ENCODE assay signal across 8 cellular contexts in genomic region chr21:43728467-43729390, GRCh38. TPM values are rescaled to one million over a fixed set of nuclear protein-coding genes. Genes with fewer than 3 reads are reported as not detected.
DNase-seq lines count a peak whose midpoint lies in the region; ATAC-seq and TF ChIP-seq lines count a peak whose summit lies in the region.

No MANE protein-coding gene starts in this region.

- peaks cover 55 to 71% of the 10 kb centered on the region in 2 donors for H3K4me1 ChIP-seq in duodenal mucosa (ENCODE audit: control insufficient read depth in 1 of 2, insufficient read depth in 2 of 2, low read length in 2 of 2)
- peaks cover 2 to 80% (median 47%) of the 10 kb centered on the region in 4 donors for H3K4me1 ChIP-seq in right lobe of liver

- H3K36me3 Mint-ChIP-seq in activated CD8-positive, alpha-beta T cell treated with anti-CD3 and anti-CD28 coated beads for 36 hours (ENCODE audit: low read depth), result peaks cover 12% of the 10 kb centered on the region

- H3K27ac ChIP-seq in AG04450 (ENCODE audit: low read depth, low read length) (peak overlapping the region; percentile 92), duodenal mucosa (ENCODE audit: low read depth, low read length) (peak overlapping the region; percentile 73), right lobe of liver (peak overlapping the region; percentile 92 to 98 (median 94))

- CTCF ChIA-PET in AG04450 (lab: Charles Lee), result interaction anchor here (0.6 to 1.5 kb wide), 6 partner anchors 10 to 117 kb away, joined by 3 to 4 read pairs (median 4); partner anchors contain the start of gene RRP1
- CTCF ChIA-PET in activated CD8-positive, alpha-beta T cell treated with anti-CD3 and anti-CD28 coated beads for 36 hours (lab: Charles Lee), result interaction anchor here (0.6 to 1.7 kb wide), 7 partner anchors 8 to 330 kb away, joined by 3 to 10 read pairs (median 3); partner anchors contain the start of genes PDXK and RRP1

- peaks cover 1 to 7% of the 10 kb centered on the region in 2 donors for H3K36me3 ChIP-seq in duodenal mucosa (ENCODE audit: control insufficient read depth in 1 of 2, insufficient read depth in 2 of 2, low read length in 2 of 2)
- H3K36me3 ChIP-seq in right lobe of liver, result peaks cover 0 to 6% (median 0%) of the 10 kb centered on the region in 4 donors

- TF ChIP-seq POLR2A in right lobe of liver (IDR thresholded peaks at IDR 0.05), result peak; percentile 83

- H3K27ac Mint-ChIP-seq in activated CD8-positive, alpha-beta T cell treated with anti-CD3 and anti-CD28 coated beads for 36 hours, result peak overlapping the region; percentile 88

- DNase-seq in AG04450 (ENCODE audit: low read depth, low spot score), result peak; percentile 97
- DNase-seq in NCI-H69 (lab: John Stamatoyannopoulos, UW), result peak; percentile 94
- DNase-seq in activated CD8-positive, alpha-beta T cell treated with anti-CD3 and anti-CD28 coated beads for 36 hours, result peak; percentile 91
- DNase-seq in right lobe of liver, result peak; percentile 97 to 99 (median 98)
- peak; percentile 73 to 76 for DNase-seq in stimulated activated CD4-positive, alpha-beta T cell treated with anti-CD3 and anti-CD28 coated beads, Interleukin-2, amount 100 ng/mL, for 48 hours

- no peak for TF ChIP-seq CTCF in AG04450 (IDR thresholded peaks at IDR 0.05; ENCODE audit: low read depth, low read length)
- peak; percentile 26 for TF ChIP-seq CTCF in activated CD8-positive, alpha-beta T cell treated with anti-CD3 and anti-CD28 coated beads for 36 hours (IDR thresholded peaks at IDR 0.05)
- peak; percentile 11 to 41 (median 32) for TF ChIP-seq CTCF in right lobe of liver (IDR thresholded peaks at IDR 0.05)

- whole genome bisulfite sequencing in right lobe of liver (ENCODE audit: insufficient coverage, low coverage, low lambda C conversion rate, missing lambda C conversion rate), result 12% methylated on average over 27 of the region's 59 CpGs

- peak overlapping the region; percentile 84 for H3K4me3 Mint-ChIP-seq in activated CD8-positive, alpha-beta T cell treated with anti-CD3 and anti-CD28 coated beads for 36 hours

- H3K9ac ChIP-seq in duodenal mucosa (ENCODE audit: low read depth in 1 of 2, low read length in 2 of 2), result peak overlapping the region; percentile 55 to 63

- POLR2A ChIA-PET in AG04450 (lab: Yijun Ruan, JAX), result interaction anchor here (0.6 to 1.7 kb wide), 6 partner anchors 9 to 69 kb away, joined by 3 to 20 read pairs (median 5); partner anchors contain the start of genes HSF2BP, PDXK and RRP1B
- POLR2A ChIA-PET in activated CD8-positive, alpha-beta T cell treated with anti-CD3 and anti-CD28 coated beads for 36 hours (lab: Charles Lee), result interaction anchor here (0.6 to 4.0 kb wide), 13 partner anchors 9 to 176 kb away, joined by 3 to 35 read pairs (median 4); partner anchors contain the start of genes HSF2BP, PDXK, RRP1 and RRP1B

- H3K9me3 ChIP-seq in AG04450 (ENCODE audit: control insufficient read depth, insufficient read depth, low read length), result no peaks in the 10 kb centered on the region; the same call in 1 of the 2 replicates
- H3K9me3 ChIP-seq in duodenal mucosa (ENCODE audit: control insufficient read depth in 1 of 2, low read length in 2 of 2), result no peaks in the 10 kb centered on the region
- no peaks in the 10 kb centered on the region for H3K9me3 ChIP-seq in right lobe of liver

- H3K9me3 Mint-ChIP-seq in activated CD8-positive, alpha-beta T cell treated with anti-CD3 and anti-CD28 coated beads for 36 hours, result no peaks in the 10 kb centered on the region

- intact Hi-C loops in activated CD8-positive, alpha-beta T cell treated with anti-CD3 and anti-CD28 coated beads for 36 hours (cut with micrococcal nuclease), result no loop called here
- intact Hi-C loops in right lobe of liver (cut with DNase I), result no loop called here

- H3K4me1 Mint-ChIP-seq in activated CD8-positive, alpha-beta T cell treated with anti-CD3 and anti-CD28 coated beads for 36 hours (ENCODE audit: low read depth), result peaks cover 62% of the 10 kb centered on the region

- ATAC-seq in GM18873 (IDR thresholded peaks at IDR 0.05; ENCODE audit: low FRiP score, unreplicated experiment), result peak; percentile 55
- peak; percentile 66 for ATAC-seq in HG03139 (IDR thresholded peaks at IDR 0.05; ENCODE audit: unreplicated experiment)
- peak; percentile 88 for ATAC-seq in activated CD8-positive, alpha-beta T cell treated with anti-CD3 and anti-CD28 coated beads for 36 hours
- ATAC-seq in right lobe of liver, result peak; percentile 66 to 84 (median 72)

- H3K4me3 ChIP-seq in AG04450 (ENCODE audit: low read depth, low read length), result peak overlapping the region; percentile 65
- H3K4me3 ChIP-seq in duodenal mucosa (ENCODE audit: low read depth in 1 of 2, low read length in 2 of 2), result peak overlapping the region; percentile 46 to 64
- peak overlapping the region; percentile 47 to 59 (median 50) for H3K4me3 ChIP-seq in right lobe of liver

- no peaks in the 10 kb centered on the region for H3K27me3 Mint-ChIP-seq in activated CD8-positive, alpha-beta T cell treated with anti-CD3 and anti-CD28 coated beads for 36 hours

- H3K27me3 ChIP-seq in AG04450 (ENCODE audit: control insufficient read depth, insufficient read depth, low read length) (no peaks in the 10 kb centered on the region), duodenal mucosa (ENCODE audit: control insufficient read depth in 1 of 2, insufficient read depth in 2 of 2, low read length in 2 of 2) (no peaks in the 10 kb centered on the region), right lobe of liver (no peaks in the 10 kb centered on the region)

RNA-seq across cellular contexts. Expression of gene PDXK, which starts 9.8 kb away (rescaled TPM):
- 129 and 142 TPM in 2 replicates for polyA plus RNA-seq in AG04450 (2011; rRNA removed)
- polyA minus RNA-seq in AG04450 (2011; rRNA and poly(A)+ RNA removed), result 163 and 204 TPM in 2 replicates
- total RNA-seq in activated CD8-positive, alpha-beta T cell treated with anti-CD3 and anti-CD28 coated beads for 36 hours, result 100 to 1,000 TPM; 118 to 122 TPM
- total RNA-seq in right lobe of liver, result 10 to 100 TPM; 52.9 to 87.5 (median 58.9) TPM

RNA-seq across cellular contexts. Expression of gene CSTB, which starts 47.4 kb away (rescaled TPM):
- 54.3 and 62.0 TPM in 2 replicates for polyA plus RNA-seq in AG04450 (2011; rRNA removed)
- 29.1 and 31.3 TPM in 2 replicates for polyA minus RNA-seq in AG04450 (2011; rRNA and poly(A)+ RNA removed)
- total RNA-seq in activated CD8-positive, alpha-beta T cell treated with anti-CD3 and anti-CD28 coated beads for 36 hours, result 10 to 100 TPM; 18.6 to 20.7 TPM
- 100 to 1,000 TPM in 1 of 6 experiments, 10 to 100 TPM in 5; 16.6 to 137 (median 23.2) TPM for total RNA-seq in right lobe of liver

Comparison
In these comparisons a context has a peak if more than half of its experiments do, and no peak if none do; other contexts are left out.
1. Peak in every context shown above with its lines: DNase-seq, ATAC-seq, H3K4me3 ChIP-seq and H3K27ac ChIP-seq.